Comparison of ENCODE assay signal across 1 cellular context in the genomic region with DNA sequence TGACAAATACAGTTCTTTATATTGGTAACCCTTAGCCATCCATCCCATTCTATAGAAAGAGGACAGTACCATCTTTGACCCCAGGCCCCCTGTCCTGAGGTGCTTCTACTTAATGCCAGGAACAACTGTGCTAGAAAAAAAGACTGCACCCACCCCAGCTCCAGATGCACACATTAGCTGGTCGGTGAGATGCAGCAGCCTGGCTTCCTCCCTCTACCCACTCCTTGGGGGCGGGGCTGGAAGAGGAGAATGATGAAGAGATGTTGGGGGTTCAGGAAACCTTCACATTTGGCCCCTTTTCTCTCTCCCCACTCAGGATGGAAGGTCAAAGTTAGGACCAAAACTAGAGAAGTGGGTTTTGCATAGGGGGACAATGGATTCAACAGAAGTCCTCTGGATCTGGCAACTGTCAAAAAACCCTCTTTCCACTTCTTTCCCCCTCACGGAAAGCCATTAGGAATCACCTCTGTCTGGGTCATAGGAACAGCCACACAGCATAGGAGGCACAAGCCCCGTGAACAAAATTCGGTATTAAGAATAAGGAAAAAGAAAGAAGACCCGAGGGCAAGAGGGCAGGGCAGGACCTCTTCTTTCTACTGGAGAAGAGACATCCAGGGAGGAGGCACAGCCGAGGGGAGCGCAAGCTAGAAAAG.
TF ChIP-seq lines count a peak whose summit lies in the region.

No MANE protein-coding gene starts in this region.

TF ChIP-seq in HepG2, 621 proteins besides CTCF, POLR2A, EP300 and RAD21:
- TF ChIP-seq EZH2 (conservative IDR thresholded peaks at IDR 0.05; ENCODE audit: low read depth, low read length) (peak; percentile 87; the same call in 1 of the 2 replicates), RARA (CRISPR knock-in tag; IDR thresholded peaks at IDR 0.05) (no peak)
